In the genomic region with DNA sequence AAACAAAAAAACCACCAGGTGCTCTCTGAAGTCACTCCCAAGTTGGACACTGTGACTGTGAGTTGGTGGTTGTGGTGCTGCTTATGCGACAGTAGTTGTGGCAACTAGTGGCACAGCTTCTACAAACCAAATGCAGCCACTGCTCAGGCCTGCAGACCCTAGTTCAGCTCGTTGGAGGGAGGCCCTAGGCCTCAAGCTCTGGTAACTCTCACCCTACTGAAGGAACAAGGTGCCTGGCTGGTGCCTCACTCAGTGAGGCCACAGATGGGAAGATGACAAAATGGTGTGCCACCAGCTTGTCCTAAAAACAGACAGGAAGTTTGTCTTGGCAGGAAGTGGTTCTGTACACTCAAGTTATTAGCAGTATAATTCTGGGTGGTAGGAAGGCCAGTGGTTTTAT, we compare ENCODE assay signal across 15 cellular contexts. TPM values are rescaled to one million over a fixed set of nuclear protein-coding genes. Genes with fewer than 3 reads are reported as not detected.
DNase-seq lines count a peak whose midpoint lies in the region; ATAC-seq, FAIRE-seq and TF ChIP-seq lines count a peak whose summit lies in the region.
"Had no signal": no experiment of that assay in that cellular context is flagged by ENCODE, and none has a peak within 500 bp of the region (broad histone marks: within the 10 kb centered on the region; RNA-seq: fewer than 3 reads in every experiment).

No MANE protein-coding gene starts in this region.

- no peak overlapping the region for H2BK15ac ChIP-seq in IMR-90 (ENCODE audit: low read depth, low read length)

- CTCF ChIA-PET in IMR-90 (lab: Yijun Ruan, JAX), result no interaction called here
- CTCF ChIA-PET in GM12878 (lab: Yijun Ruan, JAX), result interaction anchor here (0.6 to 1.0 kb wide), 2 partner anchors 43 to 645 kb away, joined by 3 read pairs; no protein-coding TSS in a partner anchor

- 100% methylated on average over 1 of the region's 2 CpGs; no CpG with 5 or more reads in 1 of the 2 experiments for WGBS in IMR-90 (ENCODE audit: extremely low coverage in 2 of 2, insufficient read length in 1 of 2), 2 experiments
- WGBS in GM12878 (ENCODE audit: insufficient coverage, insufficient replicate concordance, low lambda C conversion rate, missing lambda C conversion rate), result 8% methylated on average over 2 of the region's 2 CpGs
- WGBS in psoas muscle, 3 donors, result 62 to 83% (median 76%) methylated on average over 2 of the region's 2 CpGs

- H3K14ac ChIP-seq in IMR-90 (replicated peaks; ENCODE audit: low read depth, low read length), result no peak overlapping the region

- POLR2A ChIA-PET in IMR-90 (lab: Charles Lee; ENCODE audit: unreplicated experiment), result no interaction called here
- POLR2A ChIA-PET in GM12878 (lab: Charles Lee), result no interaction called here

- no peak overlapping the region for H2BK5ac ChIP-seq in IMR-90 (ENCODE audit: low read depth, low read length, poor library complexity, severe bottlenecking)

- H3K23ac ChIP-seq in IMR-90 (ENCODE audit: low read depth, low read length), result no peak overlapping the region

- no peak overlapping the region for H4K91ac ChIP-seq in IMR-90 (ENCODE audit: insufficient read depth, low read depth, low read length)

- H2AFZ ChIP-seq in IMR-90 (replicated peaks; ENCODE audit: low read length, poor library complexity) (peak overlapping the region; percentile 60), GM12878 (ENCODE audit: control insufficient read depth, low read depth, low read length) (peak overlapping the region; percentile 77)

- H3K27ac ChIP-seq in IMR-90 (ENCODE audit: insufficient read depth, low read length) (no peak overlapping the region), GM12878 (ENCODE audit: control insufficient read depth, insufficient read depth) (peak overlapping the region; percentile 69), psoas muscle (no peak overlapping the region)
- H3K27ac ChIP-seq: uterus had no signal

- H3K9ac ChIP-seq in IMR-90 (ENCODE audit: low read depth, low read length), result no peak overlapping the region
- no peak overlapping the region for H3K9ac ChIP-seq in GM12878 (ENCODE audit: control insufficient read depth, insufficient read depth, low read length)

- BruUV-seq in IMR-90 (replicated peaks; lab: Mats Ljungman, UMichigan) (no TSS peak), GM12878 (replicated peaks; lab: Mats Ljungman, UMichigan) (no TSS peak)

- RAD21 ChIA-PET in GM12878 (lab: Charles Lee; ENCODE audit: unreplicated experiment), result interaction anchor here (1.5 to 2.9 kb wide), 2 partner anchors 12 to 43 kb away, joined by 3 to 13 read pairs; no protein-coding TSS in a partner anchor

- H3K9me3 ChIP-seq in IMR-90 (ENCODE audit: control insufficient read depth, insufficient read depth, low read length) (no peaks in the 10 kb centered on the region), GM12878 (replicated peaks; ENCODE audit: control insufficient read depth, insufficient read depth, low read length) (no peaks in the 10 kb centered on the region; the same call in 2 of the 3 replicates), psoas muscle (no peaks in the 10 kb centered on the region)
- H3K9me3 ChIP-seq: uterus had no signal

- H3K4me3 ChIP-seq in GM12865 (ENCODE audit: low read depth, low read length) (no peak overlapping the region), IMR-90 (ENCODE audit: insufficient read depth, low read depth, low read length) (no peak overlapping the region), GM12878 (no peak overlapping the region), psoas muscle (no peak overlapping the region)
- H3K4me3 ChIP-seq: uterus had no signal

- DNase-seq in GM12865 (ENCODE audit: low read depth) (peak; percentile 59), IMR-90 (no peak), GM12878 (ENCODE audit: low read depth, low spot score) (no peak), psoas muscle (no peak), NCI-H2171 treated with DMSO at 0.1 percent for 48 hours (lab: John Stamatoyannopoulos, UW) (no peak), cerebellar nuclear complex (lab: John Stamatoyannopoulos, UW) (no peak), NCI-H2081 (lab: John Stamatoyannopoulos, UW) (no peak)
- DNase-seq: activated CD4-positive, alpha-beta T cell treated with anti-CD3 and anti-CD28 coated beads for 36 hours; activated naive CD4-positive, alpha-beta T cell; NCI-H345; SHP77 treated with DMSO at 0.1 percent for 48 hours; uterus had no signal

- H3K4me2 ChIP-seq in IMR-90 (ENCODE audit: low read depth, low read length) (no peak overlapping the region), GM12878 (ENCODE audit: control insufficient read depth, insufficient read depth) (peak overlapping the region; percentile 54)

- H4K8ac ChIP-seq in IMR-90 (ENCODE audit: low read depth in 2 of 2, low read length in 2 of 2), result no peak overlapping the region

- no peak overlapping the region for H4K5ac ChIP-seq in IMR-90 (ENCODE audit: low read depth, low read length)

- no peaks in the 10 kb centered on the region for H3K79me2 ChIP-seq in GM12878 (ENCODE audit: control insufficient read depth, insufficient read depth, low read length)

- H3K79me1 ChIP-seq in IMR-90 (ENCODE audit: low read depth in 1 of 2, low read length in 2 of 2), result no peaks in the 10 kb centered on the region

- intact Hi-C loops in IMR-90 (cut with micrococcal nuclease) (no loop called here), GM12878 (cut with micrococcal nuclease; ENCODE audit: unreplicated experiment) (loop anchor here (5.0 kb wide), 1 partner anchor 45 kb away; no protein-coding TSS in a partner anchor), psoas muscle (cut with DNase I) (no loop called here)

- dilution Hi-C loops in IMR-90 (cut with HindIII; ENCODE audit: low sequenced_read_pairs, unreplicated experiment), result no loop called here

- no peak for TF ChIP-seq CTCF in GM12865 (IDR thresholded peaks at IDR 0.05; ENCODE audit: insufficient read depth, low read depth, low read length, missing control alignments)
- no peak for TF ChIP-seq CTCF in IMR-90 (conservative IDR thresholded peaks at IDR 0.05; ENCODE audit: low read depth, low read length)
- no peak for TF ChIP-seq CTCF in GM12878 (IDR thresholded peaks at IDR 0.05 in 2 of 3, conservative IDR thresholded peaks at IDR 0.05 in 1 of 3; ENCODE audit: control insufficient read depth in 2 of 3, extremely low read depth in 1 of 3, insufficient read depth in 1 of 3, low read depth in 3 of 3, low read length in 3 of 3)
- TF ChIP-seq CTCF in psoas muscle (IDR thresholded peaks at IDR 0.05), result no peak

- H2BK120ac ChIP-seq in IMR-90 (ENCODE audit: low read depth, low read length), result no peak overlapping the region

- H3K36me3 ChIP-seq in IMR-90 (ENCODE audit: control insufficient read depth, insufficient read depth, low read length) (no peaks in the 10 kb centered on the region), GM12878 (ENCODE audit: control insufficient read depth in 2 of 2, insufficient read depth in 2 of 2, low read length in 1 of 2) (no peaks in the 10 kb centered on the region), psoas muscle (ENCODE audit: insufficient read depth in 1 of 2, low read depth in 1 of 2) (no peaks in the 10 kb centered on the region)
- H3K36me3 ChIP-seq: uterus had no signal

- TF ChIP-seq EP300 in GM12878 (IDR thresholded peaks at IDR 0.05; ENCODE audit: borderline replicate concordance in 1 of 2, control insufficient read depth in 1 of 2, low read depth in 2 of 2, low read length in 2 of 2), result no peak

- H3K27me3 ChIP-seq in IMR-90 (ENCODE audit: control insufficient read depth, insufficient read depth, low read length) (no peaks in the 10 kb centered on the region), GM12878 (replicated peaks in 1 of 2; ENCODE audit: control insufficient read depth in 2 of 2, insufficient read depth in 2 of 2, low read length in 1 of 2) (no peaks in the 10 kb centered on the region; a peak in 1 of 4 replicates), psoas muscle (ENCODE audit: insufficient read depth in 3 of 3, low read length in 2 of 3) (no peaks in the 10 kb centered on the region)
- H3K27me3 ChIP-seq: uterus had no signal

- no peak overlapping the region for H3K56ac ChIP-seq in IMR-90 (ENCODE audit: extremely low read depth, insufficient read depth, low read length)

- TF ChIP-seq POLR2A in IMR-90 (IDR thresholded peaks at IDR 0.05; ENCODE audit: low read depth, low read length) (no peak), GM12878 (IDR thresholded peaks at IDR 0.05; ENCODE audit: low read depth, low read length) (no peak)

- peak; percentile 48 for ATAC-seq in GM21447 (IDR thresholded peaks at IDR 0.05; ENCODE audit: unreplicated experiment)
- no peak for ATAC-seq in IMR-90 (ENCODE audit: low read depth)
- ATAC-seq in GM12878, result peak; percentile 62
- ATAC-seq in psoas muscle, result no peak
- ATAC-seq: activated CD4-positive, alpha-beta T cell treated with anti-CD3 and anti-CD28 coated beads for 36 hours; naive thymus-derived CD8-positive, alpha-beta T cell had no signal

- TF ChIP-seq RAD21 in IMR-90 (IDR thresholded peaks at IDR 0.05; ENCODE audit: low read length) (no peak), GM12878 (IDR thresholded peaks at IDR 0.05; ENCODE audit: insufficient read depth, low read depth, low read length) (no peak)

- no peaks in the 10 kb centered on the region for H3K9me1 ChIP-seq in IMR-90 (ENCODE audit: insufficient read depth, low read length)

- no peak overlapping the region for H2BK20ac ChIP-seq in IMR-90 (ENCODE audit: low read depth, low read length)

- no peak overlapping the region for H2AK9ac ChIP-seq in IMR-90 (replicated peaks; ENCODE audit: low read depth, low read length, poor library complexity)

- H4K20me1 ChIP-seq in IMR-90 (ENCODE audit: insufficient read depth, low read length), result no peaks in the 10 kb centered on the region
- no peaks in the 10 kb centered on the region for H4K20me1 ChIP-seq in GM12878 (ENCODE audit: control insufficient read depth, insufficient read depth)

- H2AK5ac ChIP-seq in IMR-90 (ENCODE audit: low read depth, low read length), result no peak overlapping the region

- in situ Hi-C loops in IMR-90 (cut with MboI; ENCODE audit: low sequenced_read_pairs) (no loop called here), GM12878 (cut with MboI) (no loop called here)

- H3K4me1 ChIP-seq in IMR-90 (ENCODE audit: control insufficient read depth, insufficient read depth, low read length) (no peaks in the 10 kb centered on the region), GM12878 (ENCODE audit: control insufficient read depth, insufficient read depth, low read length) (peaks cover 17% of the 10 kb centered on the region), psoas muscle (no peaks in the 10 kb centered on the region)
- H3K4me1 ChIP-seq: uterus had no signal

- FAIRE-seq in GM12878 (lab: Jason Lieb, UNC), result peak; percentile 27

- SMC1A ChIA-PET in GM12878 (lab: Charles Lee; ENCODE audit: uncharacterized antibody, unreplicated experiment), result interaction anchor here (1.2 to 3.3 kb wide), 3 partner anchors 12 to 45 kb away, joined by 3 to 19 read pairs (median 3); no protein-coding TSS in a partner anchor

- H3K18ac ChIP-seq in IMR-90 (ENCODE audit: low read depth, low read length), result no peak overlapping the region

- H3K4ac ChIP-seq in IMR-90 (ENCODE audit: low read depth, low read length), result no peak overlapping the region

RNA-seq across cellular contexts. Expression of a gene that starts 45.3 kb away (rescaled TPM):
- total RNA-seq in IMR-90 (2012; rRNA removed), result 0.18 and 0.28 TPM in 2 replicates
- 0.05 and 0.09 TPM in 2 replicates for polyA plus RNA-seq in IMR-90 (2012; rRNA removed)
- 0.01 and 0.02 TPM in 2 replicates for polyA plus RNA-seq in IMR-90 (2012; cell fraction: cytosol; rRNA removed)
- 0.01 and 0.05 TPM in 2 replicates for polyA plus RNA-seq in IMR-90 (2012; cell fraction: nucleus; rRNA removed; ENCODE audit: low replicate concordance)
- 20.1 and 24.4 TPM in 2 replicates for total RNA-seq in GM12878 (2013; cell fraction: nucleolus; rRNA removed)
- total RNA-seq in GM12878 (2014; rRNA removed), result 1.9 and 2.2 TPM in 2 replicates
- total RNA-seq in GM12878 (2014; rRNA removed; fragmentation: Illumina TruSeq; extraction: Trizol), result 3.2 and 4.2 TPM in 2 replicates
- total RNA-seq in GM12878 (2021), result 4.0 and 4.3 TPM in 2 replicates
- 1.8 TPM for polyA plus RNA-seq in GM12878 (2011; ENCODE audit: low read depth)
- polyA plus RNA-seq in GM12878 (2011; rRNA removed), result 0.56 and 0.57 TPM in 2 replicates
- 0.18 and 0.39 TPM in 2 replicates for polyA plus RNA-seq in GM12878 (2011; cell fraction: cytosol; rRNA removed)
- polyA plus RNA-seq in GM12878 (2011; cell fraction: nucleus; rRNA removed), result 0.88 and 0.95 TPM in 2 replicates
- polyA plus RNA-seq in GM12878 (2012), result 1.3 and 2.2 TPM in 2 replicates
- 1.6 and 1.9 TPM in 2 replicates for polyA plus RNA-seq in GM12878 (2014; fragmentation: Illumina TruSeq; extraction: Trizol)
- polyA plus RNA-seq in GM12878 (2014; fragmentation: Nextera tagmentation; extraction: Ambion mirVana), result under 1 TPM; 0.38 to 0.39 TPM
- polyA plus RNA-seq in GM12878 (2014; rRNA removed), result 1.7 and 1.8 TPM in 2 replicates
- under 1 TPM in 1 of 2 experiments, not detected in 1; 0.88 TPM for polyA plus RNA-seq in GM12878 (2016; fragmentation: Nextera tagmentation; extraction: Ambion mirVana)
- 1.9 and 2.7 TPM in 2 replicates for polyA minus RNA-seq in GM12878 (2011; rRNA and poly(A)+ RNA removed)
- 0.52 and 0.53 TPM in 2 replicates for polyA minus RNA-seq in GM12878 (2011; cell fraction: cytosol; rRNA and poly(A)+ RNA removed)
- 4.6 and 5.3 TPM in 2 replicates for polyA minus RNA-seq in GM12878 (2011; cell fraction: nucleus; rRNA and poly(A)+ RNA removed)
- 10 to 100 TPM in 1 of 4 donors, 1 to 10 TPM in 3; 5.5 to 10.8 (median 8.1) TPM for total RNA-seq in psoas muscle
- 1 to 10 TPM; 2.6 to 3.6 (median 3.6) TPM for polyA plus RNA-seq in psoas muscle
- total RNA-seq: naive thymus-derived CD8-positive, alpha-beta T cell had no signal
- polyA plus RNA-seq: CD14-positive monocyte; naive thymus-derived CD8-positive, alpha-beta T cell had no signal

Comparison
In these comparisons a context has a peak if more than half of its experiments do, and no peak if none do; other contexts are left out.
1. ATAC-seq: peak in GM21447 (single experiment) and GM12878 (single experiment); none in IMR-90 (single experiment) and psoas muscle (0 of 4).